ENCODE assay signal across 14 cellular contexts in the genomic region with DNA sequence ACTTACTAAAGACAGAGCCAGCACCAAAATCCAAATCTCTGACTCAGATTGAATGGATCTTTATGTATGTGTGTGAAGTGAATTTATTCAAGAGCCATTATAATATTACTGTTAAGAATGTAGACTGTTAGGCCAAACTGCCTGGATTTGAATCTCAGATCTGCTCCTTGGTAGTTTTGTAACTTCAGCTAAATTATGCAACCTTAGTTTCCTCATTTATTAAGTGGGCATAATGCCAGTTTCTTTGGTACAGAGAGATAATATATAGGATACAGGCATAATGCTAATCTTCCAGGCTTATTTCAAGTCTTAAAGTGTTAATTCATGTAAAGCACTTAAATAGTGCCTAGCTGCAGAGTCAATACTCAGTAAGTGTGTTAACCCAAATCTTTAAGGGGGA. TPM values are rescaled to one million over a fixed set of nuclear protein-coding genes. Genes with fewer than 3 reads are reported as not detected.
DNase-seq lines count a peak whose midpoint lies in the region; ATAC-seq and TF ChIP-seq lines count a peak whose summit lies in the region.
"Had no signal": no experiment of that assay in that cellular context is flagged by ENCODE, and none has a peak within 500 bp of the region (broad histone marks: within the 10 kb centered on the region; RNA-seq: fewer than 3 reads in every experiment).

No MANE protein-coding gene starts in this region.

- TF ChIP-seq POLR2A in transverse colon (IDR thresholded peaks at IDR 0.05), result no peak

- no peak for TF ChIP-seq CTCF in VCaP (conservative IDR thresholded peaks at IDR 0.05)
- TF ChIP-seq CTCF in left lung (IDR thresholded peaks at IDR 0.05), result no peak
- no peak for TF ChIP-seq CTCF in transverse colon (IDR thresholded peaks at IDR 0.05)

- peak; percentile 46 for ATAC-seq in Right ventricle myocardium superior (ENCODE audit: poor library complexity)
- ATAC-seq in Right ventricle myocardium inferior, result no peak
- ATAC-seq in left lung, result peak; percentile 45
- no peak for ATAC-seq in HG03565 (IDR thresholded peaks at IDR 0.05; ENCODE audit: unreplicated experiment)
- ATAC-seq: gastroesophageal sphincter had no signal

- no peaks in the 10 kb centered on the region for H3K27me3 ChIP-seq in left lung
- H3K27me3 ChIP-seq in transverse colon, result no peaks in the 10 kb centered on the region
- H3K27me3 ChIP-seq: gastroesophageal sphincter had no signal

- peaks cover 4 to 46% of the 10 kb centered on the region in 2 donors for H3K4me1 ChIP-seq in left lung
- peaks cover 0 to 47% (median 27%) of the 10 kb centered on the region in 4 donors for H3K4me1 ChIP-seq in transverse colon
- H3K4me1 ChIP-seq: gastroesophageal sphincter had no signal

- intact Hi-C loops in Right ventricle myocardium superior (cut with DNase I) (no loop called here), Right ventricle myocardium inferior (cut with DNase I) (no loop called here), left lung (cut with DNase I) (no loop called here), transverse colon (cut with DNase I; ENCODE audit: low total_unique reads) (no loop called here)

- H3K9me3 ChIP-seq in left lung (no peaks in the 10 kb centered on the region), transverse colon (no peaks in the 10 kb centered on the region)
- H3K9me3 ChIP-seq: gastroesophageal sphincter had no signal

- no peak for TF ChIP-seq EP300 in transverse colon (IDR thresholded peaks at IDR 0.05; ENCODE audit: low read depth)

- in situ Hi-C loops in transverse colon (cut with MboI; ENCODE audit: low pct_ligation_motif_present in 1 of 4, low pct_unique_long_range_greater_than_20kb in 1 of 4, low sequenced_read_pairs in 3 of 4), result loop anchor here in 1 of 4 donors (25.0 kb wide), 1 partner anchor 325 kb away; a partner anchor contains a TSS

- H3K36me3 ChIP-seq in left lung (peaks cover 0 to 40% of the 10 kb centered on the region in 2 donors), transverse colon (no peaks in the 10 kb centered on the region)

- no peak overlapping the region for H3K4me3 ChIP-seq in left lung
- H3K4me3 ChIP-seq in transverse colon, result no peak overlapping the region
- H3K4me3 ChIP-seq: gastroesophageal sphincter had no signal

- H3K27ac ChIP-seq in VCaP (peak overlapping the region; percentile 75), left lung (peak overlapping the region; percentile 57 to 89), transverse colon (peak overlapping the region; percentile 41 to 73 (median 50))

- DNase-seq in Right ventricle myocardium superior (no peak), Right ventricle myocardium inferior (ENCODE audit: missing footprints) (no peak), left lung (no peak), transverse colon (no peak), NCI-H2227 treated with DMSO at 0.1 percent for 48 hours (lab: John Stamatoyannopoulos, UW) (no peak)
- DNase-seq in activated CD8-positive, alpha-beta memory T cell treated with anti-CD3 and anti-CD28 coated beads for 24 hours, result no peak
- DNase-seq: activated naive CD8-positive, alpha-beta T cell treated with anti-CD3 and anti-CD28 coated beads for 36 hours; cortex of kidney; DMS79; left cardiac atrium; occipital lobe had no signal

RNA-seq across cellular contexts. Expression of a gene that starts 12.8 kb away (rescaled TPM):
- 16.1 TPM for total RNA-seq in Right ventricle myocardium superior
- 18.5 TPM for total RNA-seq in Right ventricle myocardium inferior
- total RNA-seq in left lung, result 10 to 100 TPM; 22.2 to 28.7 TPM
- 10 to 100 TPM in 3 of 4 donors, 1 to 10 TPM in 1; 7.6 to 21.6 (median 14.9) TPM for total RNA-seq in transverse colon

RNA-seq across cellular contexts. Expression of a gene that starts 28.0 kb away (rescaled TPM):
- total RNA-seq in Right ventricle myocardium superior, result 9.9 TPM
- total RNA-seq in Right ventricle myocardium inferior, result 10.1 TPM
- total RNA-seq in left lung, result 10 to 100 TPM; 19.0 to 27.1 TPM
- 10 to 100 TPM; 17.6 to 42.2 (median 25.8) TPM for total RNA-seq in transverse colon

Comparison
In these comparisons a context has a peak if more than half of its experiments do, and no peak if none do; other contexts are left out.
1. ATAC-seq: peak in Right ventricle myocardium superior (single experiment) and left lung (single experiment); none in Right ventricle myocardium inferior (single experiment) and HG03565 (single experiment).
2. Peak in every context shown above with its lines, with median percentiles within 50 percentile points of each other: H3K27ac ChIP-seq.